Comparison of ENCODE assay signal across 1 cellular context in genomic region chr12:58504539-58504938, GRCh38.
TF ChIP-seq lines count a peak whose summit lies in the region.

No MANE protein-coding gene starts in this region.

TF ChIP-seq in SK-N-SH, 30 proteins besides CTCF, POLR2A, EP300 and RAD21 (continued from another document):
- TF ChIP-seq USF1 (IDR thresholded peaks at IDR 0.05; ENCODE audit: borderline replicate concordance, low read depth) (no peak), RXRA (IDR thresholded peaks at IDR 0.05; ENCODE audit: borderline replicate concordance, low read depth) (peak; percentile 95), EZH2phosphoT487 (IDR thresholded peaks at IDR 0.05; ENCODE audit: borderline replicate concordance, low read depth) (no peak), GATA2 (CRISPR knock-in tag; IDR thresholded peaks at IDR 0.05) (no peak), YY1 (IDR thresholded peaks at IDR 0.05; ENCODE audit: low read depth) (no peak), SMC3 (IDR thresholded peaks at IDR 0.05; ENCODE audit: low read depth, low read length) (no peak), USF2 (IDR thresholded peaks at IDR 0.05; ENCODE audit: borderline replicate concordance, low read depth, low read length) (no peak), MAX (IDR thresholded peaks at IDR 0.05; ENCODE audit: low read depth) (no peak), ELF1 (IDR thresholded peaks at IDR 0.05) (no peak), POLR2AphosphoS5 (IDR thresholded peaks at IDR 0.05; ENCODE audit: low read depth, low read length) (peak; percentile 48; the same call in 1 of the 2 replicates), RFX5 (IDR thresholded peaks at IDR 0.05; ENCODE audit: low read length) (no peak), MXI1 (IDR thresholded peaks at IDR 0.05; ENCODE audit: low read depth, low read length) (no peak), TEAD4 (IDR thresholded peaks at IDR 0.05; ENCODE audit: borderline replicate concordance, insufficient read depth) (peak; percentile 46; the same call in 1 of the 2 replicates), MEF2A (IDR thresholded peaks at IDR 0.05; ENCODE audit: borderline replicate concordance, low read depth) (no peak), ZBTB33 (IDR thresholded peaks at IDR 0.05; ENCODE audit: borderline replicate concordance, low read depth) (no peak), GABPA (IDR thresholded peaks at IDR 0.05; ENCODE audit: low read depth) (no peak), FOSL2 (IDR thresholded peaks at IDR 0.05; ENCODE audit: borderline replicate concordance, low read depth) (peak; percentile 81; the same call in 1 of the 2 replicates), JUND (IDR thresholded peaks at IDR 0.05) (peak; percentile 86), TCF12 (IDR thresholded peaks at IDR 0.05) (peak; percentile 97), RCOR1 (IDR thresholded peaks at IDR 0.05; ENCODE audit: low read length) (no peak), SIN3A (IDR thresholded peaks at IDR 0.05; ENCODE audit: borderline replicate concordance, low read depth, low read length) (no peak), FOXM1 (IDR thresholded peaks at IDR 0.05; ENCODE audit: low read depth) (peak; percentile 58; the same call in 1 of the 2 replicates), PBX3 (IDR thresholded peaks at IDR 0.05) (peak; percentile 89)
